34 cellular contexts compared by ENCODE assay signal in the genomic region with DNA sequence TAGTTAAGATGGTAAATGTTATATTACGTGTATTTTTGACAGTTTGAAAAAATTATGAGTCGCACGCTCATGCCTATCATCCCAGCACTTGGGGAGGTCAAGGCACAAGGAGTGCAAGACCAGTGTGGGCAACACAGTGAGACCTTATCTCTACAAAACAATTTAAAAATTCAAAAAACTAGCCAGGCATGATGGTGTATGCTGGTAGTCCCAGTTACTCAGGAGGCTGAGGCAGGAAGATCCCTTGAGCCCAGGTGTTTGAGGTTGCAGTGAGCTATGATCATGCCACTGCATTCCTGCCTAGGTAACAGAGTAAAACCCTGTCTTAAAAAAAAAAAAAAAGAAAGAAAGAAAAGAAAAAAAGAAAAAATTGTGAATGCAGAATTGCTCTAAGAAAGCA.
"Had no signal": no experiment of that assay in that cellular context is flagged by ENCODE, and none has a peak within 500 bp of the region (broad histone marks: within the 10 kb centered on the region; RNA-seq: fewer than 3 reads in every experiment).

No MANE protein-coding gene starts in this region.

- H3K27ac ChIP-seq: adrenal gland, body of pancreas, brain microvascular endothelial cell, breast epithelium, VCaP had no signal

- H3K27ac Mint-ChIP-seq: activated B cell treated with CpG ODN at 0.5 μM for 24 hours; activated CD4-positive, alpha-beta memory T cell treated with anti-CD3 and anti-CD28 coated beads, Interleukin-2, amount 10 ng/mL, durations not matched to agents 7 days and 5 days; activated CD4-positive, alpha-beta T cell treated with anti-CD3 and anti-CD28 coated beads, Interleukin-2, amount 10 ng/mL, durations not matched to agents 7 days and 5 days; activated CD8-positive, alpha-beta memory T cell treated with anti-CD3 and anti-CD28 coated beads, Interleukin-2, amount 10 ng/mL, durations not matched to agents 7 days and 5 days; activated CD8-positive, alpha-beta T cell treated with anti-CD3 and anti-CD28 coated beads, Interleukin-2, amount 10 ng/mL, durations not matched to agents 7 days and 5 days; activated naive CD4-positive, alpha-beta T cell treated with anti-CD3 and anti-CD28 coated beads for 36 hours; activated naive CD4-positive, alpha-beta T cell treated with anti-CD3 and anti-CD28 coated beads, Interleukin-2, amount 50 U/mL, for 72 hours; activated naive CD8-positive, alpha-beta T cell treated with anti-CD3 and anti-CD28 coated beads for 36 hours; activated T-cell treated with anti-CD3 and anti-CD28 coated beads, Interleukin-2, amount 50 U/mL, for 24 hours; T-helper 1 cell treated with Interleukin-12 subunit alpha and Interleukin-12 subunit beta and Interleukin-4 antibody, amounts not matched to agents 30 μg/mL and 1 μg/mL, for 36 hours; T-helper 2 cell treated with Interferon-gamma antibody and Interleukin-4, amounts not matched to agents 5 μg/mL and 100 μg/mL, for 36 hours had no signal

- H3K9me3 Mint-ChIP-seq: activated CD4-positive, alpha-beta memory T cell treated with anti-CD3 and anti-CD28 coated beads, Interleukin-2, amount 10 ng/mL, durations not matched to agents 7 days and 5 days; activated CD4-positive, alpha-beta T cell treated with anti-CD3 and anti-CD28 coated beads, Interleukin-2, amount 10 ng/mL, durations not matched to agents 7 days and 5 days; activated naive CD4-positive, alpha-beta T cell treated with anti-CD3 and anti-CD28 coated beads for 36 hours; activated naive CD4-positive, alpha-beta T cell treated with anti-CD3 and anti-CD28 coated beads, Interleukin-2, amount 50 U/mL, for 72 hours; activated naive CD8-positive, alpha-beta T cell treated with anti-CD3 and anti-CD28 coated beads for 36 hours; activated T-cell treated with anti-CD3 and anti-CD28 coated beads, Interleukin-2, amount 50 U/mL, for 24 hours; T-helper 1 cell treated with Interleukin-12 subunit alpha and Interleukin-12 subunit beta and Interleukin-4 antibody, amounts not matched to agents 30 μg/mL and 1 μg/mL, for 36 hours; T-helper 2 cell treated with Interferon-gamma antibody and Interleukin-4, amounts not matched to agents 5 μg/mL and 100 μg/mL, for 36 hours had no signal

- H3K4me1 Mint-ChIP-seq: activated CD4-positive, alpha-beta memory T cell treated with anti-CD3 and anti-CD28 coated beads, Interleukin-2, amount 10 ng/mL, durations not matched to agents 7 days and 5 days; activated CD4-positive, alpha-beta T cell treated with anti-CD3 and anti-CD28 coated beads, Interleukin-2, amount 10 ng/mL, durations not matched to agents 7 days and 5 days had no signal

- H3K36me3 ChIP-seq: adrenal gland, brain microvascular endothelial cell, breast epithelium had no signal

- ATAC-seq: activated CD8-positive, alpha-beta memory T cell treated with anti-CD3 and anti-CD28 coated beads, Interleukin-2, amount 10 ng/mL, durations not matched to agents 7 days and 5 days; activated CD8-positive, alpha-beta T cell treated with anti-CD3 and anti-CD28 coated beads, Interleukin-2, amount 10 ng/mL, durations not matched to agents 7 days and 5 days; activated naive CD4-positive, alpha-beta T cell treated with anti-CD3 and anti-CD28 coated beads, Interleukin-2, amount 50 U/mL, for 72 hours; body of pancreas had no signal

- DNase-seq: activated B cell treated with CpG ODN at 0.5 μM for 24 hours; activated CD4-positive, alpha-beta memory T cell treated with anti-CD3 and anti-CD28 coated beads, Interleukin-2, amount 10 ng/mL, durations not matched to agents 7 days and 5 days; activated CD4-positive, alpha-beta T cell treated with anti-CD3 and anti-CD28 coated beads for 4 hours; activated CD4-positive, alpha-beta T cell treated with anti-CD3 and anti-CD28 coated beads, Interleukin-2, amount 10 ng/mL, durations not matched to agents 7 days and 5 days; activated CD4-positive, alpha-beta T cell treated with anti-CD3 and anti-CD28 coated beads, Interleukin-2, amount 50 U/mL, for 48 hours; activated CD4-positive, CD25-positive, alpha-beta regulatory T cell treated with anti-CD3 and anti-CD28 coated beads, Interleukin-2, amount 50 U/mL, for 72 hours; activated CD8-positive, alpha-beta memory T cell treated with anti-CD3 and anti-CD28 coated beads for 24 hours; activated CD8-positive, alpha-beta memory T cell treated with anti-CD3 and anti-CD28 coated beads, Interleukin-2, amount 10 ng/mL, durations not matched to agents 7 days and 5 days; activated CD8-positive, alpha-beta memory T cell treated with anti-CD3 and anti-CD28 coated beads, Interleukin-2, amount 50 U/mL, for 48 hours; activated CD8-positive, alpha-beta T cell treated with anti-CD3 and anti-CD28 coated beads, Interleukin-2, amount 10 ng/mL, durations not matched to agents 7 days and 5 days; activated effector memory CD4-positive, alpha-beta T cell treated with anti-CD3 and anti-CD28 coated beads, Interleukin-2, amount 50 U/mL, for 16 hours; activated gamma-delta T cell treated with Interleukin-2 at 50 U/mL for 16 hours; activated naive CD4-positive, alpha-beta T cell; activated naive CD4-positive, alpha-beta T cell treated with anti-CD3 and anti-CD28 coated beads for 36 hours; activated naive CD4-positive, alpha-beta T cell treated with anti-CD3 and anti-CD28 coated beads, Interleukin-2, amount 50 U/mL, for 16 hours; activated naive CD8-positive, alpha-beta T cell treated with anti-CD3 and anti-CD28 coated beads for 36 hours; activated T-cell treated with anti-CD3 and anti-CD28 coated beads, Interleukin-2, amount 50 U/mL, for 24 hours; activated T-cell treated with anti-CD3 and anti-CD28 coated beads, Interleukin-2, amount 50 U/mL, for 48 hours; adrenal gland; amniotic stem cell; aorta; body of pancreas; brain microvascular endothelial cell; central memory CD4-positive, alpha-beta T cell; T-helper 1 cell; T-helper 2 cell; T-helper 9 cell had no signal

- H3K9me3 ChIP-seq: adrenal gland, body of pancreas, breast epithelium had no signal

- H3K4me3 ChIP-seq: adrenal gland, body of pancreas, breast epithelium had no signal

- FAIRE-seq: astrocyte, TTC549 had no signal

- H3K4me3 Mint-ChIP-seq: activated B cell treated with CpG ODN at 0.5 μM for 24 hours; activated CD4-positive, alpha-beta memory T cell treated with anti-CD3 and anti-CD28 coated beads, Interleukin-2, amount 10 ng/mL, durations not matched to agents 7 days and 5 days; activated CD4-positive, alpha-beta T cell treated with anti-CD3 and anti-CD28 coated beads, Interleukin-2, amount 10 ng/mL, durations not matched to agents 7 days and 5 days; activated CD8-positive, alpha-beta memory T cell treated with anti-CD3 and anti-CD28 coated beads, Interleukin-2, amount 10 ng/mL, durations not matched to agents 7 days and 5 days; activated CD8-positive, alpha-beta T cell treated with anti-CD3 and anti-CD28 coated beads, Interleukin-2, amount 10 ng/mL, durations not matched to agents 7 days and 5 days; activated naive CD4-positive, alpha-beta T cell treated with anti-CD3 and anti-CD28 coated beads for 36 hours; activated naive CD8-positive, alpha-beta T cell treated with anti-CD3 and anti-CD28 coated beads for 36 hours; activated T-cell treated with anti-CD3 and anti-CD28 coated beads, Interleukin-2, amount 50 U/mL, for 24 hours; T-helper 1 cell treated with Interleukin-12 subunit alpha and Interleukin-12 subunit beta and Interleukin-4 antibody, amounts not matched to agents 30 μg/mL and 1 μg/mL, for 36 hours; T-helper 2 cell treated with Interferon-gamma antibody and Interleukin-4, amounts not matched to agents 5 μg/mL and 100 μg/mL, for 36 hours had no signal

- H3K27me3 ChIP-seq: adrenal gland, body of pancreas, brain microvascular endothelial cell, breast epithelium had no signal

- H3K36me3 Mint-ChIP-seq: activated CD8-positive, alpha-beta memory T cell treated with anti-CD3 and anti-CD28 coated beads, Interleukin-2, amount 10 ng/mL, durations not matched to agents 7 days and 5 days; activated naive CD4-positive, alpha-beta T cell treated with anti-CD3 and anti-CD28 coated beads, Interleukin-2, amount 50 U/mL, for 72 hours; activated naive CD8-positive, alpha-beta T cell treated with anti-CD3 and anti-CD28 coated beads for 36 hours had no signal
